10 cellular contexts compared by ENCODE assay signal in genomic region chr14:94394594-94395305, GRCh38.
DNase-seq lines count a peak whose midpoint lies in the region; ATAC-seq and TF ChIP-seq lines count a peak whose summit lies in the region.
"Had no signal": no experiment of that assay in that cellular context is flagged by ENCODE, and none has a peak within 500 bp of the region (broad histone marks: within the 10 kb centered on the region; RNA-seq: fewer than 3 reads in every experiment).

No MANE protein-coding gene starts in this region.

- H3K27ac ChIP-seq in tibial artery: no peak overlapping the region

- TF ChIP-seq CTCF in tibial artery (IDR thresholded peaks at IDR 0.05): no peak

- H3K36me3 Mint-ChIP-seq in activated T-cell treated with anti-CD3 and anti-CD28 coated beads, Interleukin-2, amount 50 U/mL, for 24 hours (ENCODE audit: low read depth): no peaks in the 10 kb centered on the region
- no peaks in the 10 kb centered on the region for H3K36me3 Mint-ChIP-seq in activated naive CD8-positive, alpha-beta T cell

- no peak overlapping the region for H3K4me3 Mint-ChIP-seq in activated T-cell treated with anti-CD3 and anti-CD28 coated beads, Interleukin-2, amount 50 U/mL, for 24 hours
- H3K4me3 Mint-ChIP-seq in activated naive CD8-positive, alpha-beta T cell: no peak overlapping the region
- H3K4me3 Mint-ChIP-seq: B cell had no signal

- no peak overlapping the region for H3K4me3 ChIP-seq in tibial artery

- peaks cover 44% of the 10 kb centered on the region for H3K4me1 Mint-ChIP-seq in activated T-cell treated with anti-CD3 and anti-CD28 coated beads, Interleukin-2, amount 50 U/mL, for 24 hours (ENCODE audit: low read depth)
- peaks cover 41% of the 10 kb centered on the region for H3K4me1 Mint-ChIP-seq in activated naive CD8-positive, alpha-beta T cell (ENCODE audit: low read depth)
- H3K4me1 Mint-ChIP-seq: B cell had no signal

- peaks cover 2% of the 10 kb centered on the region for H3K9me3 Mint-ChIP-seq in activated T-cell treated with anti-CD3 and anti-CD28 coated beads, Interleukin-2, amount 50 U/mL, for 24 hours
- H3K9me3 Mint-ChIP-seq in activated naive CD8-positive, alpha-beta T cell (ENCODE audit: low read depth): no peaks in the 10 kb centered on the region

- no peaks in the 10 kb centered on the region for H3K36me3 ChIP-seq in tibial artery

- peak overlapping the region; percentile 55 for H3K27ac Mint-ChIP-seq in activated T-cell treated with anti-CD3 and anti-CD28 coated beads, Interleukin-2, amount 50 U/mL, for 24 hours
- peak overlapping the region; percentile 66 for H3K27ac Mint-ChIP-seq in activated naive CD8-positive, alpha-beta T cell
- H3K27ac Mint-ChIP-seq: B cell had no signal

- no peaks in the 10 kb centered on the region for H3K9me3 ChIP-seq in tibial artery

- H3K4me1 ChIP-seq in tibial artery: peaks cover 0 to 14% (median 6%) of the 10 kb centered on the region in 4 donors

- no peak for DNase-seq in activated T-cell treated with anti-CD3 and anti-CD28 coated beads, Interleukin-2, amount 50 U/mL, for 24 hours
- DNase-seq in activated T-cell treated with anti-CD3 and anti-CD28 coated beads for 4 hours (no peak), hippocampal formation (lab: John Stamatoyannopoulos, UW) (peak; percentile 9 to 28), tibial artery (peak; percentile 70 to 75), kidney glomerular epithelial cell (lab: John Stamatoyannopoulos, UW) (no peak)
- DNase-seq: activated gamma-delta T cell had no signal

- intact Hi-C loops in tibial artery (cut with DNase I; ENCODE audit: low total_unique reads): no loop called here

- H3K27me3 ChIP-seq in tibial artery: no peaks in the 10 kb centered on the region

- ATAC-seq in HG02571 (IDR thresholded peaks at IDR 0.05; ENCODE audit: unreplicated experiment) (no peak), GM18868 (IDR thresholded peaks at IDR 0.05; ENCODE audit: unreplicated experiment) (no peak)

- peaks cover 19% of the 10 kb centered on the region for H3K27me3 Mint-ChIP-seq in activated T-cell treated with anti-CD3 and anti-CD28 coated beads, Interleukin-2, amount 50 U/mL, for 24 hours
- H3K27me3 Mint-ChIP-seq in activated naive CD8-positive, alpha-beta T cell: peaks cover 2% of the 10 kb centered on the region

Comparison
In these comparisons a context has a peak if more than half of its experiments do, and no peak if none do; other contexts are left out.
1. DNase-seq: peak in hippocampal formation (2 of 2) and tibial artery (2 of 2); none in activated T-cell treated with anti-CD3 and anti-CD28 coated beads, Interleukin-2, amount 50 U/mL, for 24 hours (single experiment), activated T-cell treated with anti-CD3 and anti-CD28 coated beads for 4 hours (single experiment) and kidney glomerular epithelial cell (single experiment).